ENCODE assay signal across 1 cellular context in the genomic region with DNA sequence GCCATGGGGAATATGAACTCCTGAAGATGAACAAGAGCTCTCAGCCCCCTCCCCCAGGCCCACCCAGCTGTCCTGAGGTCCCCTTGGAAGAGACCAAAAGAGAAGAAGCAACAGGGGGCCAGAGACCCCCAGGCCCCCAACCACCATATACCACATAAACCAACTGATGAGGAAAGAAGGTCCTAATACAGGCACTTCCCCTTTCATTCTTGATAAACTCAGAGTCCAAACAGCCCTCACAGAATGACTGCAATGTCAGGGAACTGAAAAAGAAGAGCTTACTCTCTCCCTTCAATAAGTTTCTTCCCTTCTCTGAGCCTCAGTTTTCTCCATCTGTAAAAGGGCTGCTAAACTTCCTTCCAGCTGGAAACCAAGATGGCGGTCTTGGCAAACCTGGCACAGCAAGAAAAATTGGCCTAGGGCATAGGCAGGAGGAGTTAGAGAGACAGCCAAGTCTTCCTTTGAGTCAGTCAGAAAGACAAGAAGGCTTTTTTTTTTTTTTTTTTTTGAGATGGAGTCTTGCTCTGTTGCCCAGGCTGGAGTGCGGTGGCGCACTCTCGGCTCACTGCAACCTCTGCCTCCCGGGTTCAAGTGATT.
TF ChIP-seq lines count a peak whose summit lies in the region.

No MANE protein-coding gene starts in this region.

TF ChIP-seq in HCT116, 20 proteins besides CTCF, POLR2A, EP300 and RAD21 (continued from another document):
- TF ChIP-seq CBX3 (IDR thresholded peaks at IDR 0.05; ENCODE audit: low read depth) (no peak), ELF1 (IDR thresholded peaks at IDR 0.05; ENCODE audit: borderline replicate concordance, low read depth) (no peak), YY1 (IDR thresholded peaks at IDR 0.05; ENCODE audit: extremely low read depth, insufficient replicate concordance, low read depth, low read length) (no peak), EZH2 (IDR thresholded peaks at IDR 0.05) (no peak), ZFX (IDR thresholded peaks at IDR 0.05) (no peak), ZNF274 (IDR thresholded peaks at IDR 0.05; ENCODE audit: low read depth, low read length) (no peak), FOSL1 (IDR thresholded peaks at IDR 0.05; ENCODE audit: low read depth) (no peak), EZH2phosphoT487 (IDR thresholded peaks at IDR 0.05; ENCODE audit: borderline replicate concordance) (no peak)
- TF ChIP-seq, protein P1, sequence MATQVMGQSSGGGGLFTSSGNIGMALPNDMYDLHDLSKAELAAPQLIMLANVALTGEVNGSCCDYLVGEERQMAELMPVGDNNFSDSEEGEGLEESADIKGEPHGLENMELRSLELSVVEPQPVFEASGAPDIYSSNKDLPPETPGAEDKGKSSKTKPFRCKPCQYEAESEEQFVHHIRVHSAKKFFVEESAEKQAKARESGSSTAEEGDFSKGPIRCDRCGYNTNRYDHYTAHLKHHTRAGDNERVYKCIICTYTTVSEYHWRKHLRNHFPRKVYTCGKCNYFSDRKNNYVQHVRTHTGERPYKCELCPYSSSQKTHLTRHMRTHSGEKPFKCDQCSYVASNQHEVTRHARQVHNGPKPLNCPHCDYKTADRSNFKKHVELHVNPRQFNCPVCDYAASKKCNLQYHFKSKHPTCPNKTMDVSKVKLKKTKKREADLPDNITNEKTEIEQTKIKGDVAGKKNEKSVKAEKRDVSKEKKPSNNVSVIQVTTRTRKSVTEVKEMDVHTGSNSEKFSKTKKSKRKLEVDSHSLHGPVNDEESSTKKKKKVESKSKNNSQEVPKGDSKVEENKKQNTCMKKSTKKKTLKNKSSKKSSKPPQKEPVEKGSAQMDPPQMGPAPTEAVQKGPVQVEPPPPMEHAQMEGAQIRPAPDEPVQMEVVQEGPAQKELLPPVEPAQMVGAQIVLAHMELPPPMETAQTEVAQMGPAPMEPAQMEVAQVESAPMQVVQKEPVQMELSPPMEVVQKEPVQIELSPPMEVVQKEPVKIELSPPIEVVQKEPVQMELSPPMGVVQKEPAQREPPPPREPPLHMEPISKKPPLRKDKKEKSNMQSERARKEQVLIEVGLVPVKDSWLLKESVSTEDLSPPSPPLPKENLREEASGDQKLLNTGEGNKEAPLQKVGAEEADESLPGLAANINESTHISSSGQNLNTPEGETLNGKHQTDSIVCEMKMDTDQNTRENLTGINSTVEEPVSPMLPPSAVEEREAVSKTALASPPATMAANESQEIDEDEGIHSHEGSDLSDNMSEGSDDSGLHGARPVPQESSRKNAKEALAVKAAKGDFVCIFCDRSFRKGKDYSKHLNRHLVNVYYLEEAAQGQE (IDR thresholded peaks at IDR 0.05; ENCODE audit: low read depth), result no peak
TF ChIP-seq in HCT116: peak in this region for 0.
